In the genomic region with DNA sequence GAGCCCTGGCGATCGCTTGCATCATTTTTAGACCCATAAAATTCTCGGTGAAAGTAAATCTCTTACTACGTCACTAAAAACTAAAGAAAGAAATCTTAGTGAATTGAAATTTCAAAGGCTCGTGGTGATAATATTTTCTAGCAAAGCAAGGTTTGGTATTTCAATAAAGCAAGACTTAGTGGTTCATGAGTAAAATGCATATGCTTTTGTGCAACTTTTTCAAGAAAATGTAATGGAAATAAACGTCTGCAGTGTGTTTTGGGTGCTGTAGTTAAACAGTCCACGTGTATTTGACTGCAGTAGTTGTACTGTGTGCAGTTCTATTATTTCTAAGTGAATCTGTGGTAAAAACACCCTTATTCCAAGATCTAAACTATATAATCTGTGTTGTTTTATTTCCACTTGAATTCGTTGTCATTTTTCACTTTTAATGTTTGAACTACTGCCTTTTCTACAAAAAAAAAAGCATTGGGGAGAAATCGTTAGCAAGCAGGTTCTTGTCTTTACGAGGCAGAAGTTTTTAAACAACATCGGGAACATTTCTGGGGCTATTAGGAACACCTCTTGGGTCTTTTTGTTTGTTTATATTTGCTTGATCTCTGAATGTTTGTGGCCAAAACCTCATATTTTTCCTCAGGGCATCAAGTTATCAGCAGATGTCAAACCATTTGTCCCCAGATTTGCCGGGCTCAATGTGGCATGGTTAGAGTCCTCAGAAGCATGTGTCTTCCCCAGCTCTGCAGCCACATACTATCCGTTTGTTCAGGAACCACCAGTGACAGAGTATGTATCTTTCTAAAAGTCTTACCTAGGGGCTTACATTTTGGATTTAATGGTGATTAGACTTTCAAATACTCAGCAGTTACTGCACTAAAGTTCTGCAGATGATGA, we compare ENCODE assay signal across 1 cellular context.
TF ChIP-seq lines count a peak whose summit lies in the region.

No MANE protein-coding gene starts in this region.

TF ChIP-seq in GM12878, 131 proteins besides CTCF, POLR2A, EP300 and RAD21 (continued from another document):
- TF ChIP-seq CREM (IDR thresholded peaks at IDR 0.05; ENCODE audit: low read depth) (peak; percentile 69; the same call in 1 of the 2 replicates), POLR2AphosphoS2 (IDR thresholded peaks at IDR 0.05; ENCODE audit: low read depth, low read length) (no peak), RAD51 (IDR thresholded peaks at IDR 0.05) (peak; percentile 18; the same call in 1 of the 2 replicates), HDAC6 (IDR thresholded peaks at IDR 0.05; ENCODE audit: unreplicated experiment) (no peak), KAT2A (conservative IDR thresholded peaks at IDR 0.05; ENCODE audit: control insufficient read depth, low read depth, low read length) (no peak), SUPT20H (IDR thresholded peaks at IDR 0.05; ENCODE audit: borderline replicate concordance, control insufficient read depth, low read depth, low read length) (no peak), YBX1 (IDR thresholded peaks at IDR 0.05) (no peak), RBBP5 (conservative IDR thresholded peaks at IDR 0.05) (no peak), RUNX3 (IDR thresholded peaks at IDR 0.05; ENCODE audit: low read length) (no peak), IRF4 (IDR thresholded peaks at IDR 0.05; ENCODE audit: low read depth, low read length) (no peak), KDM1A (IDR thresholded peaks at IDR 0.05; ENCODE audit: borderline replicate concordance) (no peak), CHD1 (IDR thresholded peaks at IDR 0.05; ENCODE audit: low read depth, low read length) (no peak), NR2C1 (IDR thresholded peaks at IDR 0.05) (no peak)
- TF ChIP-seq, protein P1, sequence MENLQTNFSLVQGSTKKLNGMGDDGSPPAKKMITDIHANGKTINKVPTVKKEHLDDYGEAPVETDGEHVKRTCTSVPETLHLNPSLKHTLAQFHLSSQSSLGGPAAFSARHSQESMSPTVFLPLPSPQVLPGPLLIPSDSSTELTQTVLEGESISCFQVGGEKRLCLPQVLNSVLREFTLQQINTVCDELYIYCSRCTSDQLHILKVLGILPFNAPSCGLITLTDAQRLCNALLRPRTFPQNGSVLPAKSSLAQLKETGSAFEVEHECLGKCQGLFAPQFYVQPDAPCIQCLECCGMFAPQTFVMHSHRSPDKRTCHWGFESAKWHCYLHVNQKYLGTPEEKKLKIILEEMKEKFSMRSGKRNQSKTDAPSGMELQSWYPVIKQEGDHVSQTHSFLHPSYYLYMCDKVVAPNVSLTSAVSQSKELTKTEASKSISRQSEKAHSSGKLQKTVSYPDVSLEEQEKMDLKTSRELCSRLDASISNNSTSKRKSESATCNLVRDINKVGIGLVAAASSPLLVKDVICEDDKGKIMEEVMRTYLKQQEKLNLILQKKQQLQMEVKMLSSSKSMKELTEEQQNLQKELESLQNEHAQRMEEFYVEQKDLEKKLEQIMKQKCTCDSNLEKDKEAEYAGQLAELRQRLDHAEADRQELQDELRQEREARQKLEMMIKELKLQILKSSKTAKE (IDR thresholded peaks at IDR 0.05; ENCODE audit: low read depth, poor library complexity, severe bottlenecking), result peak; percentile 52
- TF ChIP-seq, protein P2, sequence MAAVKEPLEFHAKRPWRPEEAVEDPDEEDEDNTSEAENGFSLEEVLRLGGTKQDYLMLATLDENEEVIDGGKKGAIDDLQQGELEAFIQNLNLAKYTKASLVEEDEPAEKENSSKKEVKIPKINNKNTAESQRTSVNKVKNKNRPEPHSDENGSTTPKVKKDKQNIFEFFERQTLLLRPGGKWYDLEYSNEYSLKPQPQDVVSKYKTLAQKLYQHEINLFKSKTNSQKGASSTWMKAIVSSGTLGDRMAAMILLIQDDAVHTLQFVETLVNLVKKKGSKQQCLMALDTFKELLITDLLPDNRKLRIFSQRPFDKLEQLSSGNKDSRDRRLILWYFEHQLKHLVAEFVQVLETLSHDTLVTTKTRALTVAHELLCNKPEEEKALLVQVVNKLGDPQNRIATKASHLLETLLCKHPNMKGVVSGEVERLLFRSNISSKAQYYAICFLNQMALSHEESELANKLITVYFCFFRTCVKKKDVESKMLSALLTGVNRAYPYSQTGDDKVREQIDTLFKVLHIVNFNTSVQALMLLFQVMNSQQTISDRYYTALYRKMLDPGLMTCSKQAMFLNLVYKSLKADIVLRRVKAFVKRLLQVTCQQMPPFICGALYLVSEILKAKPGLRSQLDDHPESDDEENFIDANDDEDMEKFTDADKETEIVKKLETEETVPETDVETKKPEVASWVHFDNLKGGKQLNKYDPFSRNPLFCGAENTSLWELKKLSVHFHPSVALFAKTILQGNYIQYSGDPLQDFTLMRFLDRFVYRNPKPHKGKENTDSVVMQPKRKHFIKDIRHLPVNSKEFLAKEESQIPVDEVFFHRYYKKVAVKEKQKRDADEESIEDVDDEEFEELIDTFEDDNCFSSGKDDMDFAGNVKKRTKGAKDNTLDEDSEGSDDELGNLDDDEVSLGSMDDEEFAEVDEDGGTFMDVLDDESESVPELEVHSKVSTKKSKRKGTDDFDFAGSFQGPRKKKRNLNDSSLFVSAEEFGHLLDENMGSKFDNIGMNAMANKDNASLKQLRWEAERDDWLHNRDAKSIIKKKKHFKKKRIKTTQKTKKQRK (IDR thresholded peaks at IDR 0.05; ENCODE audit: low read depth, low read length), result no peak
- TF ChIP-seq, protein P3, sequence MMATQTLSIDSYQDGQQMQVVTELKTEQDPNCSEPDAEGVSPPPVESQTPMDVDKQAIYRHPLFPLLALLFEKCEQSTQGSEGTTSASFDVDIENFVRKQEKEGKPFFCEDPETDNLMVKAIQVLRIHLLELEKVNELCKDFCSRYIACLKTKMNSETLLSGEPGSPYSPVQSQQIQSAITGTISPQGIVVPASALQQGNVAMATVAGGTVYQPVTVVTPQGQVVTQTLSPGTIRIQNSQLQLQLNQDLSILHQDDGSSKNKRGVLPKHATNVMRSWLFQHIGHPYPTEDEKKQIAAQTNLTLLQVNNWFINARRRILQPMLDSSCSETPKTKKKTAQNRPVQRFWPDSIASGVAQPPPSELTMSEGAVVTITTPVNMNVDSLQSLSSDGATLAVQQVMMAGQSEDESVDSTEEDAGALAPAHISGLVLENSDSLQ (IDR thresholded peaks at IDR 0.05), result no peak
